In the genomic region with DNA sequence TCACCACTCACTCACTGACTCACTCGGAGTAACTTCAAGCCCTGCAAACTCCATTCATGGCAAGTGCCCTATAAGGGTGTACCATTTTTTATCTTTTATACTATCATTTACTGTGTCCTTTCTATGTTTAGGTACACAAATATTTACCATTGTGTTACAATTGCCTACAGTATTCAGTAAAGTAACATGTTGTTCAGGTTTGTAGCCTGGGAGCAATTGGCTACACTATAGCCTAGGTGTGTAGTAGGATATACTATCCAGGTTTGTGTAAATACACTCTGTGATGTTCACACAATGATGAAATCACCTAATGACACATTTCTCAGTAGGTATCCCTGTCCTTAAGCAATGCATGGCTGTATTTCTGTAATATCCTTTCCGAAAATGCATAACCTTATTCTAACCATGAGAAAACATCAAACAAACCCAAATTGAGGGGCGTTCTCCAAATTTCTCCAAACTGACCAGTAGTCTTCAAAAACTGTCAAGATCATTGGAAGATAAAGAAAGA, we compare ENCODE assay signal across 33 cellular contexts.
"Had no signal": no experiment of that assay in that cellular context is flagged by ENCODE, and none has a peak within 500 bp of the region (broad histone marks: within the 10 kb centered on the region; RNA-seq: fewer than 3 reads in every experiment).

No MANE protein-coding gene starts in this region.

- H3K4me3 ChIP-seq: MG63 had no signal

- H3K36me3 ChIP-seq: MG63 had no signal

- H3K27me3 ChIP-seq: MG63 had no signal

- H3K27ac Mint-ChIP-seq: activated B cell treated with CpG ODN at 0.5 μM for 24 hours; activated CD4-positive, alpha-beta memory T cell treated with anti-CD3 and anti-CD28 coated beads, Interleukin-2, amount 10 ng/mL, durations not matched to agents 7 days and 5 days; activated CD8-positive, alpha-beta memory T cell treated with anti-CD3 and anti-CD28 coated beads, Interleukin-2, amount 10 ng/mL, durations not matched to agents 7 days and 5 days; activated naive CD4-positive, alpha-beta T cell treated with anti-CD3 and anti-CD28 coated beads, Interleukin-2, amount 10 ng/mL, durations not matched to agents 7 days and 5 days; activated naive CD8-positive, alpha-beta T cell; activated naive CD8-positive, alpha-beta T cell treated with anti-CD3 and anti-CD28 coated beads, Interleukin-2, amount 50 U/mL, for 24 hours; brain had no signal

- H3K4me3 Mint-ChIP-seq: activated B cell treated with CpG ODN at 0.5 μM for 24 hours; activated CD4-positive, alpha-beta memory T cell treated with anti-CD3 and anti-CD28 coated beads, Interleukin-2, amount 10 ng/mL, durations not matched to agents 7 days and 5 days; activated CD8-positive, alpha-beta memory T cell treated with anti-CD3 and anti-CD28 coated beads, Interleukin-2, amount 10 ng/mL, durations not matched to agents 7 days and 5 days; activated naive CD4-positive, alpha-beta T cell treated with anti-CD3 and anti-CD28 coated beads, Interleukin-2, amount 10 ng/mL, durations not matched to agents 7 days and 5 days; activated naive CD8-positive, alpha-beta T cell; activated naive CD8-positive, alpha-beta T cell treated with anti-CD3 and anti-CD28 coated beads, Interleukin-2, amount 50 U/mL, for 24 hours; brain had no signal

- H3K9me3 Mint-ChIP-seq: activated B cell treated with CpG ODN at 0.5 μM for 24 hours; activated CD4-positive, alpha-beta memory T cell treated with anti-CD3 and anti-CD28 coated beads, Interleukin-2, amount 10 ng/mL, durations not matched to agents 7 days and 5 days; activated naive CD4-positive, alpha-beta T cell treated with anti-CD3 and anti-CD28 coated beads, Interleukin-2, amount 10 ng/mL, durations not matched to agents 7 days and 5 days; activated naive CD8-positive, alpha-beta T cell treated with anti-CD3 and anti-CD28 coated beads, Interleukin-2, amount 50 U/mL, for 24 hours had no signal

- H3K4me1 Mint-ChIP-seq: activated B cell treated with CpG ODN at 0.5 μM for 24 hours; activated CD4-positive, alpha-beta memory T cell treated with anti-CD3 and anti-CD28 coated beads, Interleukin-2, amount 10 ng/mL, durations not matched to agents 7 days and 5 days; activated CD8-positive, alpha-beta memory T cell treated with anti-CD3 and anti-CD28 coated beads, Interleukin-2, amount 10 ng/mL, durations not matched to agents 7 days and 5 days; activated naive CD4-positive, alpha-beta T cell treated with anti-CD3 and anti-CD28 coated beads, Interleukin-2, amount 10 ng/mL, durations not matched to agents 7 days and 5 days; activated naive CD8-positive, alpha-beta T cell treated with anti-CD3 and anti-CD28 coated beads, Interleukin-2, amount 50 U/mL, for 24 hours; brain had no signal

- DNase-seq: activated B cell treated with CpG ODN at 0.5 μM for 24 hours; activated CD4-positive, alpha-beta memory T cell treated with anti-CD3 and anti-CD28 coated beads, Interleukin-2, amount 10 ng/mL, durations not matched to agents 7 days and 5 days; activated CD4-positive, alpha-beta T cell treated with anti-CD3 and anti-CD28 coated beads for 4 hours; activated CD4-positive, CD25-positive, alpha-beta regulatory T cell treated with anti-CD3 and anti-CD28 coated beads, Interleukin-2, amount 50 U/mL, for 72 hours; activated CD8-positive, alpha-beta memory T cell treated with anti-CD3 and anti-CD28 coated beads for 24 hours; activated CD8-positive, alpha-beta memory T cell treated with anti-CD3 and anti-CD28 coated beads, Interleukin-2, amount 10 ng/mL, durations not matched to agents 7 days and 5 days; activated CD8-positive, alpha-beta memory T cell treated with anti-CD3 and anti-CD28 coated beads, Interleukin-2, amount 50 U/mL, for 48 hours; activated effector memory CD4-positive, alpha-beta T cell treated with Interleukin-2 at 50 U/mL for 16 hours; activated naive CD4-positive, alpha-beta T cell treated with anti-CD3 and anti-CD28 coated beads, Interleukin-2, amount 10 ng/mL, durations not matched to agents 7 days and 5 days; activated naive CD8-positive, alpha-beta T cell treated with anti-CD3 and anti-CD28 coated beads, Interleukin-2, amount 50 U/mL, for 24 hours; activated T-cell treated with anti-CD3 and anti-CD28 coated beads, Interleukin-2, amount 50 U/mL, for 48 hours; anterior cingulate cortex; central memory CD4-positive, alpha-beta T cell; Karpas-422; KBM-7; MG63; NCI-H1048; NCI-H1105 treated with DMSO at 0.1 percent for 48 hours; NCI-H1436; NCI-H1694; NCI-H1930; NCI-H2081 treated with DMSO at 0.1 percent for 48 hours; NCI-H345; NCI-H524 treated with DMSO at 0.1 percent for 48 hours; NCI-H82; NK-92 treated with Interleukin-12 subunit alpha and Interleukin-12 subunit beta, amount 100 ng/mL, for 24 hours; Right ventricle myocardium superior; SW 1271; T-helper 1 cell; T-helper 2 cell; T1000 had no signal

- ATAC-seq: activated CD8-positive, alpha-beta memory T cell treated with anti-CD3 and anti-CD28 coated beads, Interleukin-2, amount 10 ng/mL, durations not matched to agents 7 days and 5 days; activated naive CD8-positive, alpha-beta T cell treated with anti-CD3 and anti-CD28 coated beads, Interleukin-2, amount 50 U/mL, for 24 hours had no signal

- H3K36me3 Mint-ChIP-seq: activated CD8-positive, alpha-beta memory T cell treated with anti-CD3 and anti-CD28 coated beads, Interleukin-2, amount 10 ng/mL, durations not matched to agents 7 days and 5 days; activated naive CD4-positive, alpha-beta T cell treated with anti-CD3 and anti-CD28 coated beads, Interleukin-2, amount 10 ng/mL, durations not matched to agents 7 days and 5 days; activated naive CD8-positive, alpha-beta T cell; brain had no signal
